In genomic region chrX:53071604-53072417, GRCh38 we compare ENCODE assay signal across 8 cellular contexts. TPM values are rescaled to one million over a fixed set of nuclear protein-coding genes. Genes with fewer than 3 reads are reported as not detected.
DNase-seq lines count a peak whose midpoint lies in the region; ATAC-seq lines count a peak whose summit lies in the region.

No MANE protein-coding gene starts in this region.

- peak overlapping the region; percentile 78 for H3K4me3 Mint-ChIP-seq in stimulated activated memory B cell treated with anti-CD40 and anti-IgM and Interleukin-4, amounts not matched to agents 10 μg/mL and 1 μg/mL and 100 μg/mL, for 72 hours

- H3K36me3 Mint-ChIP-seq in stimulated activated memory B cell treated with anti-CD40 and anti-IgM and Interleukin-4, amounts not matched to agents 10 μg/mL and 1 μg/mL and 100 μg/mL, for 72 hours = no peaks in the 10 kb centered on the region

- H3K4me1 ChIP-seq in mesenchymal stem cell (ENCODE audit: control insufficient read depth, insufficient read depth, low read depth, low read length) = peaks cover 3% of the 10 kb centered on the region

- H2BK15ac ChIP-seq in mesenchymal stem cell (ENCODE audit: low read depth, poor library complexity, severe bottlenecking) = no peak overlapping the region

- H2BK12ac ChIP-seq in mesenchymal stem cell (ENCODE audit: low read length in 2 of 2) = no peak overlapping the region

- no peaks in the 10 kb centered on the region for H3K27me3 Mint-ChIP-seq in stimulated activated memory B cell treated with anti-CD40 and anti-IgM and Interleukin-4, amounts not matched to agents 10 μg/mL and 1 μg/mL and 100 μg/mL, for 72 hours

- H3K4me1 Mint-ChIP-seq in stimulated activated memory B cell treated with anti-CD40 and anti-IgM and Interleukin-4, amounts not matched to agents 10 μg/mL and 1 μg/mL and 100 μg/mL, for 72 hours = peaks cover 20% of the 10 kb centered on the region

- H3K27ac ChIP-seq in mesenchymal stem cell (ENCODE audit: low read length, poor library complexity, severe bottlenecking) = no peak overlapping the region

- no peak overlapping the region for H2BK5ac ChIP-seq in mesenchymal stem cell (ENCODE audit: low read depth, low read length, poor library complexity, severe bottlenecking)

- H3K23ac ChIP-seq in mesenchymal stem cell (ENCODE audit: low read length in 2 of 2) = no peak overlapping the region

- DNase-seq in CD1c-positive myeloid dendritic cell (ENCODE audit: extremely low spot score) (peak; percentile 74), NCI-H345 treated with DMSO at 0.1 percent for 48 hours (lab: John Stamatoyannopoulos, UW; ENCODE audit: unreplicated experiment) (peak; percentile 57), mesenchymal stem cell (peak; percentile 67)
- DNase-seq in activated CD4-positive, alpha-beta T cell treated with anti-CD3 and anti-CD28 coated beads, Interleukin-2, amount 50 U/mL, for 4 hours = peak; percentile 46 to 52
- peak; percentile 66 for DNase-seq in effector CD4-positive, alpha-beta T cell

- H3K4me2 ChIP-seq in mesenchymal stem cell (ENCODE audit: low read length, poor library complexity, severe bottlenecking) = peak overlapping the region; percentile 33

- H3K18ac ChIP-seq in mesenchymal stem cell (ENCODE audit: low read depth in 1 of 2, low read length in 2 of 2) = no peak overlapping the region

- no peaks in the 10 kb centered on the region for H3K9me3 ChIP-seq in mesenchymal stem cell (ENCODE audit: control insufficient read depth, low read length)

- H4K8ac ChIP-seq in mesenchymal stem cell (ENCODE audit: low read length) = no peak overlapping the region

- H2AFZ ChIP-seq in mesenchymal stem cell (ENCODE audit: low read depth, low read length) = no peak overlapping the region

- no peak overlapping the region for H2AK5ac ChIP-seq in mesenchymal stem cell (ENCODE audit: low read length, severe bottlenecking)

- H3K36me3 ChIP-seq in mesenchymal stem cell (ENCODE audit: control insufficient read depth in 1 of 2, insufficient read depth in 2 of 2, low read depth in 1 of 2, low read length in 2 of 2) = peaks cover 3 to 8% of the 10 kb centered on the region in 2 experiments

- ATAC-seq in GM19035 (IDR thresholded peaks at IDR 0.05; ENCODE audit: unreplicated experiment) = peak; percentile 83
- ATAC-seq in HG03159 (IDR thresholded peaks at IDR 0.05; ENCODE audit: unreplicated experiment) = peak; percentile 77
- ATAC-seq in stimulated activated memory B cell treated with anti-CD40 and anti-IgM and Interleukin-4, amounts not matched to agents 10 μg/mL and 1 μg/mL and 100 μg/mL, for 72 hours = peak; percentile 89

- WGBS in mesenchymal stem cell = 13% methylated on average over 27 of the region's 31 CpGs

- peaks cover 0 to 24% of the 10 kb centered on the region in 2 experiments for H3K27me3 ChIP-seq in mesenchymal stem cell (ENCODE audit: control insufficient read depth in 1 of 2, insufficient read depth in 1 of 2, low read length in 2 of 2)

- H3K9ac ChIP-seq in mesenchymal stem cell (ENCODE audit: low read length) = no peak overlapping the region

- H3K79me1 ChIP-seq in mesenchymal stem cell (replicated peaks; ENCODE audit: low read length, poor library complexity, severe bottlenecking) = peaks cover 4% of the 10 kb centered on the region

- no peak overlapping the region for H4K91ac ChIP-seq in mesenchymal stem cell (ENCODE audit: low read length)

- H3K9me3 Mint-ChIP-seq in stimulated activated memory B cell treated with anti-CD40 and anti-IgM and Interleukin-4, amounts not matched to agents 10 μg/mL and 1 μg/mL and 100 μg/mL, for 72 hours = no peaks in the 10 kb centered on the region

- H3K27ac Mint-ChIP-seq in stimulated activated memory B cell treated with anti-CD40 and anti-IgM and Interleukin-4, amounts not matched to agents 10 μg/mL and 1 μg/mL and 100 μg/mL, for 72 hours = peak overlapping the region; percentile 84

- H2BK120ac ChIP-seq in mesenchymal stem cell (ENCODE audit: low read depth, low read length) = no peak overlapping the region

- peak overlapping the region in 1 of 2 experiments; percentile 60 for H3K4me3 ChIP-seq in mesenchymal stem cell (ENCODE audit: insufficient read depth in 1 of 2, low read depth in 1 of 2, low read length in 2 of 2)

- H3K4ac ChIP-seq in mesenchymal stem cell (ENCODE audit: low read depth in 1 of 2, low read length in 2 of 2) = no peak overlapping the region

- no peak overlapping the region for H3K14ac ChIP-seq in mesenchymal stem cell (ENCODE audit: low read length in 2 of 2)

RNA-seq across cellular contexts. Expression of gene TSPYL2, which starts 10.4 kb away (rescaled TPM):
- polyA plus RNA-seq in mesenchymal stem cell (2013, experiment 1 of 2) = 31.2 TPM
- polyA plus RNA-seq in mesenchymal stem cell (2013, experiment 2 of 2) = 28.6 TPM

RNA-seq across cellular contexts. Expression of gene KANTR, which starts 22.1 kb away (rescaled TPM):
- 2.6 TPM for polyA plus RNA-seq in mesenchymal stem cell (2013, experiment 1 of 2)
- polyA plus RNA-seq in mesenchymal stem cell (2013, experiment 2 of 2) = 2.6 TPM

RNA-seq across cellular contexts. Expression of gene GPR173, which starts 23.2 kb away (rescaled TPM):
- 2.8 TPM for polyA plus RNA-seq in mesenchymal stem cell (2013, experiment 1 of 2)
- 3.0 TPM for polyA plus RNA-seq in mesenchymal stem cell (2013, experiment 2 of 2)
